1 cellular context compared by ENCODE assay signal in the genomic region with DNA sequence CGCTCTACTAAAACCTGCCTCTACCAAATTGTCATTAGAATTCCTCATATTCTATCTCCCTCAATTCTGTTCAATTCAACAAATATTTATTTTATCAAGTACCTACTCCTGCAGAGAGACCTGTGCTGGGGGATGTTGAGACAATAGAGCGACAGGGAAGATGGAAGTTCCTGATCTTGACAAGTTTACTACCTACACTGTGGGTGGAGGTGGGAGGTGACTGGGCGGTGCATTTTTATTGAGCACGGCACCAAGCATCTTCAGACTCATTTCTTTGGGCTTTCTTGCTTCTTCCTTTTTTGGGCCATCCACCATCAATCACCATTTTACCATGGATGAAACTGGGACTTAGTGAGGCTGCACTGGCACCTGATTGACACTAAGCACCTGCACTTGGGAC.
TF ChIP-seq lines count a peak whose summit lies in the region.

No MANE protein-coding gene starts in this region.

TF ChIP-seq in WTC11, 78 proteins besides CTCF, POLR2A, EP300 and RAD21 (continued from another document):
- TF ChIP-seq, protein P1, sequence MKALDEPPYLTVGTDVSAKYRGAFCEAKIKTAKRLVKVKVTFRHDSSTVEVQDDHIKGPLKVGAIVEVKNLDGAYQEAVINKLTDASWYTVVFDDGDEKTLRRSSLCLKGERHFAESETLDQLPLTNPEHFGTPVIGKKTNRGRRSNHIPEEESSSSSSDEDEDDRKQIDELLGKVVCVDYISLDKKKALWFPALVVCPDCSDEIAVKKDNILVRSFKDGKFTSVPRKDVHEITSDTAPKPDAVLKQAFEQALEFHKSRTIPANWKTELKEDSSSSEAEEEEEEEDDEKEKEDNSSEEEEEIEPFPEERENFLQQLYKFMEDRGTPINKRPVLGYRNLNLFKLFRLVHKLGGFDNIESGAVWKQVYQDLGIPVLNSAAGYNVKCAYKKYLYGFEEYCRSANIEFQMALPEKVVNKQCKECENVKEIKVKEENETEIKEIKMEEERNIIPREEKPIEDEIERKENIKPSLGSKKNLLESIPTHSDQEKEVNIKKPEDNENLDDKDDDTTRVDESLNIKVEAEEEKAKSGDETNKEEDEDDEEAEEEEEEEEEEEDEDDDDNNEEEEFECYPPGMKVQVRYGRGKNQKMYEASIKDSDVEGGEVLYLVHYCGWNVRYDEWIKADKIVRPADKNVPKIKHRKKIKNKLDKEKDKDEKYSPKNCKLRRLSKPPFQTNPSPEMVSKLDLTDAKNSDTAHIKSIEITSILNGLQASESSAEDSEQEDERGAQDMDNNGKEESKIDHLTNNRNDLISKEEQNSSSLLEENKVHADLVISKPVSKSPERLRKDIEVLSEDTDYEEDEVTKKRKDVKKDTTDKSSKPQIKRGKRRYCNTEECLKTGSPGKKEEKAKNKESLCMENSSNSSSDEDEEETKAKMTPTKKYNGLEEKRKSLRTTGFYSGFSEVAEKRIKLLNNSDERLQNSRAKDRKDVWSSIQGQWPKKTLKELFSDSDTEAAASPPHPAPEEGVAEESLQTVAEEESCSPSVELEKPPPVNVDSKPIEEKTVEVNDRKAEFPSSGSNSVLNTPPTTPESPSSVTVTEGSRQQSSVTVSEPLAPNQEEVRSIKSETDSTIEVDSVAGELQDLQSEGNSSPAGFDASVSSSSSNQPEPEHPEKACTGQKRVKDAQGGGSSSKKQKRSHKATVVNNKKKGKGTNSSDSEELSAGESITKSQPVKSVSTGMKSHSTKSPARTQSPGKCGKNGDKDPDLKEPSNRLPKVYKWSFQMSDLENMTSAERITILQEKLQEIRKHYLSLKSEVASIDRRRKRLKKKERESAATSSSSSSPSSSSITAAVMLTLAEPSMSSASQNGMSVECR (CRISPR knock-in tag; IDR thresholded peaks at IDR 0.05; ENCODE audit: borderline replicate concordance) = no peak
